ENCODE assay signal across 19 cellular contexts in genomic region chr18:45304558-45304957, GRCh38.
DNase-seq lines count a peak whose midpoint lies in the region; ATAC-seq and TF ChIP-seq lines count a peak whose summit lies in the region.
"Had no signal": no experiment of that assay in that cellular context is flagged by ENCODE, and none has a peak within 500 bp of the region (broad histone marks: within the 10 kb centered on the region; RNA-seq: fewer than 3 reads in every experiment).

No MANE protein-coding gene starts in this region.

- no peaks in the 10 kb centered on the region for H3K27me3 ChIP-seq in right atrium auricular region
- no peaks in the 10 kb centered on the region for H3K27me3 ChIP-seq in GM23338 (ENCODE audit: insufficient read depth)
- no peaks in the 10 kb centered on the region for H3K27me3 ChIP-seq in osteoblast (ENCODE audit: insufficient read depth, low read length)
- H3K27me3 ChIP-seq in esophagus muscularis mucosa: no peaks in the 10 kb centered on the region
- H3K27me3 ChIP-seq: BLaER1 treated with 17β-estradiol and CSF1 and Interleukin-3, amounts not matched to agents 10 nM and 100 nM had no signal

- no peaks in the 10 kb centered on the region; the same call in none of the 2 replicates for H3K9me2 ChIP-seq in GM23338 (ENCODE audit: insufficient read depth)

- H3K4me3 ChIP-seq in right atrium auricular region (no peak overlapping the region), GM23338 (no peak overlapping the region), osteoblast (ENCODE audit: insufficient read depth, low read length) (no peak overlapping the region), esophagus muscularis mucosa (no peak overlapping the region)
- H3K4me3 ChIP-seq: A549; BLaER1 treated with 17β-estradiol and CSF1 and Interleukin-3, amounts not matched to agents 10 nM and 100 nM had no signal

- intact Hi-C loops in Right ventricle myocardium inferior (cut with DNase I): no loop called here
- intact Hi-C loops in sciatic nerve (cut with DNase I): no loop called here
- intact Hi-C loops in esophagus muscularis mucosa (cut with DNase I): no loop called here

- H3K27ac ChIP-seq in right atrium auricular region (no peak overlapping the region), GM23338 (ENCODE audit: low read depth) (no peak overlapping the region), osteoblast (ENCODE audit: low read depth, low read length) (no peak overlapping the region), esophagus muscularis mucosa (replicated peaks in 1 of 4) (no peak overlapping the region)
- H3K27ac ChIP-seq: 22Rv1; A549; BLaER1 treated with 17β-estradiol and CSF1 and Interleukin-3, amounts not matched to agents 10 nM and 100 nM; C4-2B had no signal

- no peak for TF ChIP-seq EP300 in esophagus muscularis mucosa (IDR thresholded peaks at IDR 0.05)

- peak; percentile 54 for ATAC-seq in Right ventricle myocardium inferior
- no peak for ATAC-seq in GM23338
- peak; percentile 24 for ATAC-seq in sciatic nerve
- ATAC-seq: A549; CD8-positive, alpha-beta T cell had no signal

- TF ChIP-seq CTCF in right atrium auricular region (IDR thresholded peaks at IDR 0.05): no peak
- no peak for TF ChIP-seq CTCF in GM23338 (conservative IDR thresholded peaks at IDR 0.05; ENCODE audit: low read depth in 2 of 2)
- no peak for TF ChIP-seq CTCF in osteoblast (IDR thresholded peaks at IDR 0.05; ENCODE audit: extremely low read depth, low read depth, low read length)
- TF ChIP-seq CTCF in esophagus muscularis mucosa (IDR thresholded peaks at IDR 0.05): no peak

- no peaks in the 10 kb centered on the region for H4K20me1 ChIP-seq in GM23338 (replicated peaks; ENCODE audit: insufficient read depth)
- no peaks in the 10 kb centered on the region for H4K20me1 ChIP-seq in osteoblast (ENCODE audit: insufficient read depth, low read length)
- H4K20me1 ChIP-seq: BLaER1 treated with 17β-estradiol and CSF1 and Interleukin-3, amounts not matched to agents 10 nM and 100 nM had no signal

- no peaks in the 10 kb centered on the region for H3K9me3 Mint-ChIP-seq in GM23338
- H3K9me3 Mint-ChIP-seq: CD4-positive, alpha-beta T cell; CD8-positive, alpha-beta T cell had no signal

- no peaks in the 10 kb centered on the region for H3K4me1 Mint-ChIP-seq in GM23338
- H3K4me1 Mint-ChIP-seq: B cell had no signal

- H3K4me2 ChIP-seq in GM23338 (no peak overlapping the region), osteoblast (ENCODE audit: insufficient read depth, low read length) (no peak overlapping the region)
- H3K4me2 ChIP-seq: A549 had no signal

- DNase-seq in Right ventricle myocardium inferior (ENCODE audit: missing footprints) (no peak), right atrium auricular region (ENCODE audit: low spot score) (no peak), GM23338 (ENCODE audit: low spot score) (no peak), osteoblast (ENCODE audit: insufficient read length, low spot score, missing footprints) (no peak), sciatic nerve (ENCODE audit: low spot score) (no peak), esophagus muscularis mucosa (ENCODE audit: extremely low spot score) (no peak), LoVo (ENCODE audit: low spot score) (no peak)
- DNase-seq: AML-193; Caco-2; Calu3; CD4-positive, alpha-beta T cell; CD8-positive, alpha-beta T cell; DMS79 treated with DMSO at 0.1 percent for 48 hours; GF-D8 had no signal

- WGBS in esophagus muscularis mucosa: 80% methylated on average over 1 of the region's 1 CpG

- H3K79me2 ChIP-seq in GM23338 (replicated peaks; ENCODE audit: insufficient read depth) (no peaks in the 10 kb centered on the region), osteoblast (ENCODE audit: insufficient read depth, low read length) (no peaks in the 10 kb centered on the region)

- H2AFZ ChIP-seq in GM23338 (peak overlapping the region; percentile 32; the same call in 1 of the 2 replicates), osteoblast (ENCODE audit: low read length) (peak overlapping the region; percentile 22)

- no peaks in the 10 kb centered on the region for H3K9me3 ChIP-seq in right atrium auricular region
- H3K9me3 ChIP-seq in osteoblast (ENCODE audit: low read depth, low read length): no peaks in the 10 kb centered on the region
- H3K9me3 ChIP-seq in esophagus muscularis mucosa: no peaks in the 10 kb centered on the region
- H3K9me3 ChIP-seq: A549, Caco-2 had no signal

- no peak overlapping the region for H3K4me3 Mint-ChIP-seq in GM23338
- H3K4me3 Mint-ChIP-seq: B cell; CD4-positive, alpha-beta T cell; CD8-positive, alpha-beta T cell had no signal

- no peak overlapping the region for H3K27ac Mint-ChIP-seq in GM23338
- H3K27ac Mint-ChIP-seq: B cell; CD4-positive, alpha-beta T cell; CD8-positive, alpha-beta T cell had no signal

- no peaks in the 10 kb centered on the region for H3K27me3 Mint-ChIP-seq in GM23338 (ENCODE audit: insufficient read depth, low read depth, poor library complexity)
- H3K27me3 Mint-ChIP-seq: CD4-positive, alpha-beta T cell had no signal

- H3K4me1 ChIP-seq in right atrium auricular region (no peaks in the 10 kb centered on the region), GM23338 (ENCODE audit: insufficient read depth) (0 out of 2 replicates have a peak, but pooled peaks cover under 1% of the 10 kb centered on the region), osteoblast (ENCODE audit: insufficient read depth, low read length) (no peaks in the 10 kb centered on the region), esophagus muscularis mucosa (no peaks in the 10 kb centered on the region)
- H3K4me1 ChIP-seq: A549, Caco-2 had no signal

- no peak for TF ChIP-seq POLR2A in esophagus muscularis mucosa (IDR thresholded peaks at IDR 0.05; ENCODE audit: low read depth)

- H3K36me3 ChIP-seq in right atrium auricular region (no peaks in the 10 kb centered on the region), GM23338 (ENCODE audit: insufficient read depth) (no peaks in the 10 kb centered on the region), osteoblast (ENCODE audit: insufficient read depth, low read length) (no peaks in the 10 kb centered on the region), esophagus muscularis mucosa (no peaks in the 10 kb centered on the region)
- H3K36me3 ChIP-seq: BLaER1 treated with 17β-estradiol and CSF1 and Interleukin-3, amounts not matched to agents 10 nM and 100 nM had no signal

- no peaks in the 10 kb centered on the region for H3F3A ChIP-seq in GM23338 (replicated peaks; ENCODE audit: low read depth)

- H3K36me3 Mint-ChIP-seq in GM23338 (ENCODE audit: low read depth): no peaks in the 10 kb centered on the region
- H3K36me3 Mint-ChIP-seq: CD8-positive, alpha-beta T cell had no signal

TF ChIP-seq in GM23338, 12 proteins besides CTCF, POLR2A, EP300 and RAD21 (continues in another document):
- TF ChIP-seq ETS1 (IDR thresholded peaks at IDR 0.05): no peak
- TF ChIP-seq EZH2 (IDR thresholded peaks at IDR 0.05; ENCODE audit: low read depth, unreplicated experiment): no peak
- no peak for TF ChIP-seq JUNB (IDR thresholded peaks at IDR 0.05; ENCODE audit: unreplicated experiment)
